Comparison of ENCODE assay signal across 17 cellular contexts in the genomic region with DNA sequence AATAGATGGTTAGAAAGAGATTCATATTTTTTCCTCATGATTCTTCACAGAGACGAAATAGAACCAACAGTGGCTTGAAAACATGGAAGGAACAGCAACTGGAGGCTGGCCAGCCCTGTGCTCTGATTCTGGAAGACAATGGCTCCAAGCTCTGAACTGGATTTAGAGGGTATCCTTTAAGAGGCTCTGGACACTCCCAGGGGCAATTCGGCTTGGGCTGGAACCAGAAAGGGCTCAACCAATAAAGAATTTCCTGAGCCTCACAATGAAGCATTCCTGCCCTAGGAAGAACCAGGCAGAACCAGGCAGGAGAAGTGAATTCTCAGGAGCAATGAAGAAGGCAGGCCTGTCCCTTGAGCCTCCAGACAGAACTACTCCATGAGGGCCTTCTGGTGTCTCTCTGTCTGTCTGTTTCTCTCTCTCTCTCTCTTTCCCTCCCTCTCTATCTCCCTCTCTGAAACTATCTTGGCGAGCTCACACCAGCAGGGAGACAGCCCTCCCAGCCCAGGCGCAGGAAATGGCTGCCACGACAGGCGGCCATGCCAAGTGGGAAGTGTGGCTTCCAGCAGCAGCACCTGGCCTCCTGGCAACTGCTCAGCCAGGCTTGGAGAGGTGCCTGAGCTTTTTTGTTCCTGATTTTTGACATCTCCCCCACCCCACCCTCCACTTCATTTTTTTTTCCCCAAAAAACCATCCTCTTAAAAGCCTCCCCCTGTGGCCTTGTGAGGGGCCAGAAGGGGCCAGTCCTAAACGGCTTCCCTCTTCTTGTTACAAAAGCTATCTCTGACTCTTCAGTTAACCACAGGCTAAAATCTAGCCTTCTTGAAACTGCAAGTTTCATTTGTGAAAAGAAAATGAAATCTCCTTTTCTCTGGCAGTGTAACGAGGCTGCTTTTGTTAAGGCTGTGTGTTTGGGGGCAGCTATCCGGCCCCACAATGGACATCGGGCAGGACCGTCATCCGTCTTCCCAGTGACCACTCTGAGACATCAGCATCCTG.
DNase-seq lines count a peak whose midpoint lies in the region; ATAC-seq and TF ChIP-seq lines count a peak whose summit lies in the region.
"Had no signal": no experiment of that assay in that cellular context is flagged by ENCODE, and none has a peak within 500 bp of the region (broad histone marks: within the 10 kb centered on the region; RNA-seq: fewer than 3 reads in every experiment).

No MANE protein-coding gene starts in this region.

- H3K9me3 ChIP-seq in GM23248 (ENCODE audit: low read depth) = no peaks in the 10 kb centered on the region

- H3K4me2 ChIP-seq in GM23248 (ENCODE audit: unreplicated experiment) = no peak overlapping the region
- H3K4me2 ChIP-seq: PC-9 had no signal

- ATAC-seq in GM19328 (IDR thresholded peaks at IDR 0.05; ENCODE audit: unreplicated experiment) (peak; percentile 62), HG02610 (IDR thresholded peaks at IDR 0.05; ENCODE audit: unreplicated experiment) (peak; percentile 47), HG03565 (IDR thresholded peaks at IDR 0.05; ENCODE audit: unreplicated experiment) (peak; percentile 79)
- ATAC-seq: activated T-helper 17 cell treated with anti-CD3 and anti-CD28 coated beads, Interleukin-2, amount 50 U/mL, for 72 hours; naive thymus-derived CD4-positive, alpha-beta T cell; stimulated activated naive CD8-positive, alpha-beta T cell treated with anti-CD3 and anti-CD28 coated beads, Interleukin-15, Interleukin-2, amounts not matched to agents 100 U/mL and 50 U/mL, for 24 hours had no signal

- no peaks in the 10 kb centered on the region for H3K9me2 ChIP-seq in GM23248 (ENCODE audit: insufficient read depth)

- no peaks in the 10 kb centered on the region for H3K4me1 ChIP-seq in GM23248 (ENCODE audit: insufficient read depth)

- no peaks in the 10 kb centered on the region for H4K20me1 ChIP-seq in GM23248 (ENCODE audit: insufficient read depth)

- no peaks in the 10 kb centered on the region for H3K36me3 ChIP-seq in GM23248 (ENCODE audit: low read depth)

- in situ Hi-C loops in GM23248 (cut with MboI) = loop anchor here (25.0 kb wide), 2 partner anchors 947 to 1072 kb away; no protein-coding TSS in a partner anchor

- H3K27me3 ChIP-seq in GM23248 (replicated peaks; ENCODE audit: insufficient read depth) = peaks cover 43% of the 10 kb centered on the region

- H3K27ac ChIP-seq in GM23248 = no peak overlapping the region
- H3K27ac ChIP-seq: PC-9 had no signal

- H3F3A ChIP-seq in GM23248 (ENCODE audit: insufficient read depth) = no peaks in the 10 kb centered on the region

- H3K4me3 ChIP-seq in GM12864 (ENCODE audit: low read depth, low read length) (no peak overlapping the region), GM23248 (no peak overlapping the region)
- H3K4me3 ChIP-seq: PC-9 had no signal

- H3K9ac ChIP-seq in GM23248 = no peak overlapping the region

- DNase-seq in GM12864 (ENCODE audit: low read depth) (peak; percentile 16), GM03348 (ENCODE audit: low spot score) (no peak), KG1 (lab: John Stamatoyannopoulos, UW) (no peak), GM23248 (no peak), foreskin melanocyte (no peak)
- DNase-seq: activated CD4-positive, alpha-beta T cell treated with anti-CD3 and anti-CD28 coated beads for 48 hours; DND-41; naive thymus-derived CD4-positive, alpha-beta T cell; PC-9; retina; stimulated activated CD4-positive, alpha-beta T cell treated with anti-CD3 and anti-CD28 coated beads, Interleukin-4, amount 100 ng/mL, for 1 hour; stimulated activated naive CD8-positive, alpha-beta T cell treated with anti-CD3 and anti-CD28 coated beads, Interleukin-15, Interleukin-2, amounts not matched to agents 100 U/mL and 50 U/mL, for 24 hours; T-helper 1 cell had no signal

- no peak for TF ChIP-seq CTCF in GM12864 (IDR thresholded peaks at IDR 0.05; ENCODE audit: low read depth, low read length, missing control alignments)

- no peak overlapping the region for H2AFZ ChIP-seq in GM23248
- H2AFZ ChIP-seq: PC-9 had no signal

- no peaks in the 10 kb centered on the region for H3K79me2 ChIP-seq in GM23248 (ENCODE audit: insufficient read depth)

- WGBS in GM23248 (ENCODE audit: low coverage in 1 of 2, low lambda C conversion rate in 2 of 2, missing lambda C conversion rate in 2 of 2), 2 experiments = 43 to 53% methylated on average over 12 of the region's 12 CpGs
